In genomic region chr4:120034913-120035312, GRCh38 we compare ENCODE assay signal across 12 cellular contexts. TPM values are rescaled to one million over a fixed set of nuclear protein-coding genes. Genes with fewer than 3 reads are reported as not detected.
DNase-seq lines count a peak whose midpoint lies in the region; TF ChIP-seq lines count a peak whose summit lies in the region.
"Had no signal": no experiment of that assay in that cellular context is flagged by ENCODE, and none has a peak within 500 bp of the region (broad histone marks: within the 10 kb centered on the region; RNA-seq: fewer than 3 reads in every experiment).

No MANE protein-coding gene starts in this region.

- DNase-seq in PC-9 = no peak
- peak; percentile 29 for DNase-seq in fibroblast of peridontal ligament (ENCODE audit: extremely low read depth)
- no peak for DNase-seq in MCF 10A (ENCODE audit: unreplicated experiment)
- no peak for DNase-seq in occipital lobe (lab: John Stamatoyannopoulos, UW)
- no peak for DNase-seq in Karpas-422
- DNase-seq: Caco-2; CD8-positive, alpha-beta memory T cell; GM23248; H7 had no signal

- H3K36me3 ChIP-seq in PC-9 (ENCODE audit: low read depth) (no peaks in the 10 kb centered on the region), parathyroid adenoma (ENCODE audit: control insufficient read depth, insufficient read depth, low read length) (no peaks in the 10 kb centered on the region), Karpas-422 (ENCODE audit: insufficient read depth, low read length) (no peaks in the 10 kb centered on the region)
- H3K36me3 ChIP-seq: BLaER1 had no signal

- H2AFZ ChIP-seq in PC-9 (peak overlapping the region; percentile 27; the same call in 1 of the 2 replicates), parathyroid adenoma (peak overlapping the region; percentile 50), Karpas-422 (ENCODE audit: low read length) (no peak overlapping the region)
- H2AFZ ChIP-seq: GM23248 had no signal

- CTCF ChIA-PET in PC-9 (lab: Charles Lee) (interaction anchor here (0.6 kb wide), 1 partner anchor 171 kb away, joined by 10 read pairs; no protein-coding TSS in a partner anchor), MCF 10A (lab: Yijun Ruan, JAX) (no interaction called here)

- H3K79me2 ChIP-seq in PC-9 (ENCODE audit: low read depth) (no peaks in the 10 kb centered on the region), parathyroid adenoma (no peaks in the 10 kb centered on the region), Karpas-422 (ENCODE audit: low read length) (no peaks in the 10 kb centered on the region)

- TF ChIP-seq CTCF in PC-9 (conservative IDR thresholded peaks at IDR 0.05) (no peak), parathyroid adenoma (IDR thresholded peaks at IDR 0.05) (no peak), MCF 10A (IDR thresholded peaks at IDR 0.05; ENCODE audit: unreplicated experiment) (no peak)

- POLR2A ChIA-PET in PC-9 (lab: Charles Lee; ENCODE audit: unreplicated experiment) = no interaction called here
- POLR2A ChIA-PET in MCF 10A (lab: Yijun Ruan, JAX) = no interaction called here

- no peak overlapping the region for H3K9ac ChIP-seq in parathyroid adenoma
- H3K9ac ChIP-seq in Karpas-422 (ENCODE audit: low read length) = no peak overlapping the region
- H3K9ac ChIP-seq: BLaER1, GM23248 had no signal

- no peaks in the 10 kb centered on the region for H4K20me1 ChIP-seq in PC-9 (ENCODE audit: insufficient read depth)
- H4K20me1 ChIP-seq in Karpas-422 (ENCODE audit: insufficient read depth, low read depth, low read length) = no peaks in the 10 kb centered on the region
- H4K20me1 ChIP-seq: BLaER1 had no signal

- H3K27ac ChIP-seq in PC-9 = no peak overlapping the region
- no peak overlapping the region for H3K27ac ChIP-seq in parathyroid adenoma
- no peak overlapping the region for H3K27ac ChIP-seq in Karpas-422 (ENCODE audit: low read length)
- H3K27ac ChIP-seq: A549, BLaER1, GM23248 had no signal

- intact Hi-C loops in PC-9 (cut with micrococcal nuclease; ENCODE audit: unreplicated experiment) = no loop called here
- intact Hi-C loops in MCF 10A (cut with micrococcal nuclease) = no loop called here

- H3K4me1 ChIP-seq in PC-9 (replicated peaks; ENCODE audit: insufficient read depth) (0 out of 2 replicates have a peak, but pooled peaks cover 6% of the 10 kb centered on the region), parathyroid adenoma (no peaks in the 10 kb centered on the region), Karpas-422 (ENCODE audit: low read length) (no peaks in the 10 kb centered on the region)
- H3K4me1 ChIP-seq: A549, BLaER1, Caco-2 had no signal

- no peaks in the 10 kb centered on the region for H3K36me3 Mint-ChIP-seq in MCF 10A (ENCODE audit: insufficient read depth, unreplicated experiment)
- H3K36me3 Mint-ChIP-seq: CD8-positive, alpha-beta memory T cell had no signal

- H3K9me2 ChIP-seq in PC-9 (ENCODE audit: insufficient read depth) (no peaks in the 10 kb centered on the region), Karpas-422 (replicated peaks; ENCODE audit: insufficient read depth, low read length) (no peaks in the 10 kb centered on the region)

- BruUV-seq in PC-9 (replicated peaks; lab: Mats Ljungman, UMichigan) = no TSS peak
- no TSS peak for BruUV-seq in MCF 10A (replicated peaks; lab: Mats Ljungman, UMichigan)

- H3K27me3 ChIP-seq in PC-9 (ENCODE audit: insufficient read depth, low read depth) = no peaks in the 10 kb centered on the region
- no peaks in the 10 kb centered on the region for H3K27me3 ChIP-seq in parathyroid adenoma (ENCODE audit: control insufficient read depth, insufficient read depth, low read length)
- no peaks in the 10 kb centered on the region for H3K27me3 ChIP-seq in Karpas-422 (ENCODE audit: low read length)
- H3K27me3 ChIP-seq: BLaER1 had no signal

- H3K27me3 Mint-ChIP-seq in MCF 10A (ENCODE audit: insufficient read depth, unreplicated experiment) = no peaks in the 10 kb centered on the region

- H3K4me3 Mint-ChIP-seq in MCF 10A (ENCODE audit: unreplicated experiment) = no peak overlapping the region
- H3K4me3 Mint-ChIP-seq: CD8-positive, alpha-beta memory T cell had no signal

- no peaks in the 10 kb centered on the region for H3K4me1 Mint-ChIP-seq in MCF 10A (ENCODE audit: insufficient read depth, unreplicated experiment)
- H3K4me1 Mint-ChIP-seq: CD8-positive, alpha-beta memory T cell had no signal

- no peak overlapping the region for H3K4me2 ChIP-seq in PC-9
- H3K4me2 ChIP-seq in parathyroid adenoma (ENCODE audit: low read length) = no peak overlapping the region
- no peak overlapping the region for H3K4me2 ChIP-seq in Karpas-422 (ENCODE audit: low read depth, low read length, poor library complexity, severe bottlenecking)
- H3K4me2 ChIP-seq: A549, BLaER1 had no signal

- no peak overlapping the region for H3K4me3 ChIP-seq in PC-9
- H3K4me3 ChIP-seq in parathyroid adenoma (ENCODE audit: low read depth, low read length) = no peak overlapping the region
- no peak overlapping the region for H3K4me3 ChIP-seq in Karpas-422 (ENCODE audit: low read length)
- H3K4me3 ChIP-seq: A549, BLaER1, GM23248 had no signal

- no peaks in the 10 kb centered on the region for H3K9me3 ChIP-seq in PC-9 (ENCODE audit: insufficient read depth, low read depth)
- H3K9me3 ChIP-seq in parathyroid adenoma (ENCODE audit: control insufficient read depth, low read length) = no peaks in the 10 kb centered on the region
- no peaks in the 10 kb centered on the region for H3K9me3 ChIP-seq in Karpas-422 (ENCODE audit: low read length)
- H3K9me3 ChIP-seq: A549, BLaER1, Caco-2 had no signal

- no peaks in the 10 kb centered on the region for H3K9me3 Mint-ChIP-seq in MCF 10A (ENCODE audit: unreplicated experiment)
- H3K9me3 Mint-ChIP-seq: CD8-positive, alpha-beta memory T cell had no signal

- H3F3A ChIP-seq in PC-9 (ENCODE audit: insufficient read depth, low read depth) = no peaks in the 10 kb centered on the region

- H3K27ac Mint-ChIP-seq in MCF 10A (ENCODE audit: low read depth, unreplicated experiment) = no peak overlapping the region
- H3K27ac Mint-ChIP-seq: CD8-positive, alpha-beta memory T cell had no signal

RNA-seq across cellular contexts. Expression of gene MAD2L1, which starts 31.7 kb away (rescaled TPM):
- total RNA-seq in PC-9 (2021) (24.7 and 34.4 TPM in 2 replicates), MCF 10A (2022) (16.2 and 26.8 TPM in 2 replicates), occipital lobe (7.2 TPM)
- total RNA-seq in Karpas-422 (2014; rRNA removed; shearing (Covaris generic); ENCODE audit: low replicate concordance) = 37.2 and 140 TPM in 2 replicates
